ENCODE assay signal across 1 cellular context in the genomic region with DNA sequence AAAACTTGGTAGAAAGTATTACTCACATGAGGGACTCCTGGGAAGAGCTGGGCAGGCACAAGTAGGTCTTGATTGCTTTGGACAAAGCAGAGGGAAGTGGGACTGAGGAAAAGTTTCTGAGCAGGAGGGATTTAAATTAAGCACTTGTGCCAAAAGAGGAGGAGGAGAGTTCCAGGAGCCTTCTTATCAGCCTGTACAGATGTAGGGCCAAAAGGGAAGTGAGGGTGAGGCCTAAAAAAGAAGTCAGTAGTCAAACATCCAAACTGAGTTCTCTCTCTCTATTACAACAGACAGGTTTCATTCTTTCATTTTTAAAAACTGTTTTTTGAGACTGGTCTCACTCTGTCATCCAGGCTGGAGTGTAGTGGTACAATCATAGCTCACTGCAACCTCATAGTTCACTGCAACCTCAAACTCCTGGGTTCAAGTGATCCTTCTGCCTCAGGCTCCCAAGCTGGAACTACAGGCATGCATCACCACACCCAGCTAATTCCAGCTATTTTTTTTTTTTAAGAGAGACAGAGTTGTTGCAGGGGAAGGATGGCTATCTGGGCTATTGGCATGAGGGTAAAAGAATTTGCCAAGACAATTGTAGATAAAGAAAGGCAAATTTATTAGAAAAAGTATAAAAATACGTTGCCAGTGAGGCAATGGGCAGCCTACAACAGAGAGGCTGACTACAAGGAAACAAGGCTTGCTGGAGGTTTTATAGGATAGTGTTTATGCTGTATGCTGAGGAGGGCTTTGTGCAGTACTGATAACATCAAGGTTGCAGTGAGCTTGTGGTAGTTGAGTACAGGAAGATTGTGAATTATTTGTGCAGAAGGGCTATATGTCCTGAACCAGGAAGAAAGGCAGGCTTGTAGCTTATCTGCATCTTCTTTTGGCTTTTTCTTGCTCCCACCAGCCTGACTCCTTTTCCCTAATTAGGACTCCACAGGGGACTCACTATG.
TF ChIP-seq lines count a peak whose summit lies in the region.

No MANE protein-coding gene starts in this region.

TF ChIP-seq in K562, 482 proteins besides CTCF, POLR2A, EP300 and RAD21 (continues in another document):
- TF ChIP-seq CREBBP (IDR thresholded peaks at IDR 0.05; ENCODE audit: low read depth, low read length) (no peak), LEF1 (IDR thresholded peaks at IDR 0.05) (peak; percentile 91), HDAC6 (IDR thresholded peaks at IDR 0.05; ENCODE audit: low read depth, low read length) (no peak), MCM2 (IDR thresholded peaks at IDR 0.05; ENCODE audit: low read depth) (no peak), ZNF274 (IDR thresholded peaks at IDR 0.05; ENCODE audit: borderline replicate concordance, low read depth, low read length) (no peak), SREBF1 (IDR thresholded peaks at IDR 0.05; ENCODE audit: borderline replicate concordance, low read depth, low read length) (no peak), NEUROD1 (IDR thresholded peaks at IDR 0.05; ENCODE audit: borderline replicate concordance, low read depth, low read length, partially characterized antibody) (no peak), SMARCE1 (IDR thresholded peaks at IDR 0.05) (peak; percentile 98), SMARCA4 (IDR thresholded peaks at IDR 0.05) (peak; percentile 98), ZNF830 (CRISPR knock-in tag; IDR thresholded peaks at IDR 0.05) (no peak), BRF1 (IDR thresholded peaks at IDR 0.05; ENCODE audit: borderline replicate concordance, extremely low read depth, insufficient read length) (no peak), ZNF695 (CRISPR knock-in tag; IDR thresholded peaks at IDR 0.05) (no peak), CBFA2T3 (IDR thresholded peaks at IDR 0.05) (peak; percentile 92), RB1 (IDR thresholded peaks at IDR 0.05; ENCODE audit: low read depth) (no peak; the same call in 1 of the 2 replicates), JUNB (CRISPR knock-in tag; conservative IDR thresholded peaks at IDR 0.05) (no peak), BACH1 (tag; IDR thresholded peaks at IDR 0.05) (no peak), ZNF561 (CRISPR knock-in tag; conservative IDR thresholded peaks at IDR 0.05) (no peak), MIER1 (IDR thresholded peaks at IDR 0.05; ENCODE audit: low read depth) (no peak), ZNF324 (CRISPR knock-in tag; IDR thresholded peaks at IDR 0.05) (no peak), BCL6 (CRISPR knock-in tag; IDR thresholded peaks at IDR 0.05) (no peak), ZNF583 (CRISPR knock-in tag; IDR thresholded peaks at IDR 0.05) (peak; percentile 60; the same call in 1 of the 2 replicates), SOX6 (IDR thresholded peaks at IDR 0.05) (peak; percentile 87), ELF4 (CRISPR knock-in tag; IDR thresholded peaks at IDR 0.05) (no peak; the same call in 1 of the 2 replicates), TSC22D4 (tag; IDR thresholded peaks at IDR 0.05) (no peak), SPI1 (IDR thresholded peaks at IDR 0.05; ENCODE audit: borderline replicate concordance, low read depth, low read length) (peak; percentile 99), ZNF175 (CRISPR knock-in tag; IDR thresholded peaks at IDR 0.05; ENCODE audit: low read depth) (peak; percentile 62; the same call in 1 of the 2 replicates), TEAD4 (IDR thresholded peaks at IDR 0.05; ENCODE audit: low read length) (peak; percentile 90), TEAD4 (CRISPR knock-in tag; IDR thresholded peaks at IDR 0.05; ENCODE audit: borderline replicate concordance) (no peak), SMC3 (conservative IDR thresholded peaks at IDR 0.05; ENCODE audit: insufficient read depth, low read depth, low read length) (no peak), FOXM1 (IDR thresholded peaks at IDR 0.05; ENCODE audit: low read depth) (peak; percentile 86), FOXM1 (CRISPR knock-in tag; IDR thresholded peaks at IDR 0.05; ENCODE audit: low read depth) (no peak), EHMT2 (IDR thresholded peaks at IDR 0.05) (peak; percentile 22)
- TF ChIP-seq, protein P1, sequence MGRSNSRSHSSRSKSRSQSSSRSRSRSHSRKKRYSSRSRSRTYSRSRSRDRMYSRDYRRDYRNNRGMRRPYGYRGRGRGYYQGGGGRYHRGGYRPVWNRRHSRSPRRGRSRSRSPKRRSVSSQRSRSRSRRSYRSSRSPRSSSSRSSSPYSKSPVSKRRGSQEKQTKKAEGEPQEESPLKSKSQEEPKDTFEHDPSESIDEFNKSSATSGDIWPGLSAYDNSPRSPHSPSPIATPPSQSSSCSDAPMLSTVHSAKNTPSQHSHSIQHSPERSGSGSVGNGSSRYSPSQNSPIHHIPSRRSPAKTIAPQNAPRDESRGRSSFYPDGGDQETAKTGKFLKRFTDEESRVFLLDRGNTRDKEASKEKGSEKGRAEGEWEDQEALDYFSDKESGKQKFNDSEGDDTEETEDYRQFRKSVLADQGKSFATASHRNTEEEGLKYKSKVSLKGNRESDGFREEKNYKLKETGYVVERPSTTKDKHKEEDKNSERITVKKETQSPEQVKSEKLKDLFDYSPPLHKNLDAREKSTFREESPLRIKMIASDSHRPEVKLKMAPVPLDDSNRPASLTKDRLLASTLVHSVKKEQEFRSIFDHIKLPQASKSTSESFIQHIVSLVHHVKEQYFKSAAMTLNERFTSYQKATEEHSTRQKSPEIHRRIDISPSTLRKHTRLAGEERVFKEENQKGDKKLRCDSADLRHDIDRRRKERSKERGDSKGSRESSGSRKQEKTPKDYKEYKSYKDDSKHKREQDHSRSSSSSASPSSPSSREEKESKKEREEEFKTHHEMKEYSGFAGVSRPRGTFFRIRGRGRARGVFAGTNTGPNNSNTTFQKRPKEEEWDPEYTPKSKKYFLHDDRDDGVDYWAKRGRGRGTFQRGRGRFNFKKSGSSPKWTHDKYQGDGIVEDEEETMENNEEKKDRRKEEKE (IDR thresholded peaks at IDR 0.05; ENCODE audit: borderline replicate concordance in 1 of 2, control insufficient read depth in 1 of 2, low read depth in 2 of 2, low read length in 1 of 2) = no peak
- TF ChIP-seq, protein P2, sequence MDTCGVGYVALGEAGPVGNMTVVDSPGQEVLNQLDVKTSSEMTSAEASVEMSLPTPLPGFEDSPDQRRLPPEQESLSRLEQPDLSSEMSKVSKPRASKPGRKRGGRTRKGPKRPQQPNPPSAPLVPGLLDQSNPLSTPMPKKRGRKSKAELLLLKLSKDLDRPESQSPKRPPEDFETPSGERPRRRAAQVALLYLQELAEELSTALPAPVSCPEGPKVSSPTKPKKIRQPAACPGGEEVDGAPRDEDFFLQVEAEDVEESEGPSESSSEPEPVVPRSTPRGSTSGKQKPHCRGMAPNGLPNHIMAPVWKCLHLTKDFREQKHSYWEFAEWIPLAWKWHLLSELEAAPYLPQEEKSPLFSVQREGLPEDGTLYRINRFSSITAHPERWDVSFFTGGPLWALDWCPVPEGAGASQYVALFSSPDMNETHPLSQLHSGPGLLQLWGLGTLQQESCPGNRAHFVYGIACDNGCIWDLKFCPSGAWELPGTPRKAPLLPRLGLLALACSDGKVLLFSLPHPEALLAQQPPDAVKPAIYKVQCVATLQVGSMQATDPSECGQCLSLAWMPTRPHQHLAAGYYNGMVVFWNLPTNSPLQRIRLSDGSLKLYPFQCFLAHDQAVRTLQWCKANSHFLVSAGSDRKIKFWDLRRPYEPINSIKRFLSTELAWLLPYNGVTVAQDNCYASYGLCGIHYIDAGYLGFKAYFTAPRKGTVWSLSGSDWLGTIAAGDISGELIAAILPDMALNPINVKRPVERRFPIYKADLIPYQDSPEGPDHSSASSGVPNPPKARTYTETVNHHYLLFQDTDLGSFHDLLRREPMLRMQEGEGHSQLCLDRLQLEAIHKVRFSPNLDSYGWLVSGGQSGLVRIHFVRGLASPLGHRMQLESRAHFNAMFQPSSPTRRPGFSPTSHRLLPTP (IDR thresholded peaks at IDR 0.05; ENCODE audit: borderline replicate concordance, extremely low read depth, insufficient read length) = no peak
- TF ChIP-seq, protein P3, sequence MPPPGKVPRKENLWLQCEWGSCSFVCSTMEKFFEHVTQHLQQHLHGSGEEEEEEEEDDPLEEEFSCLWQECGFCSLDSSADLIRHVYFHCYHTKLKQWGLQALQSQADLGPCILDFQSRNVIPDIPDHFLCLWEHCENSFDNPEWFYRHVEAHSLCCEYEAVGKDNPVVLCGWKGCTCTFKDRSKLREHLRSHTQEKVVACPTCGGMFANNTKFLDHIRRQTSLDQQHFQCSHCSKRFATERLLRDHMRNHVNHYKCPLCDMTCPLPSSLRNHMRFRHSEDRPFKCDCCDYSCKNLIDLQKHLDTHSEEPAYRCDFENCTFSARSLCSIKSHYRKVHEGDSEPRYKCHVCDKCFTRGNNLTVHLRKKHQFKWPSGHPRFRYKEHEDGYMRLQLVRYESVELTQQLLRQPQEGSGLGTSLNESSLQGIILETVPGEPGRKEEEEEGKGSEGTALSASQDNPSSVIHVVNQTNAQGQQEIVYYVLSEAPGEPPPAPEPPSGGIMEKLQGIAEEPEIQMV (tag; conservative IDR thresholded peaks at IDR 0.05; ENCODE audit: low read depth) = no peak
- TF ChIP-seq, protein P4, sequence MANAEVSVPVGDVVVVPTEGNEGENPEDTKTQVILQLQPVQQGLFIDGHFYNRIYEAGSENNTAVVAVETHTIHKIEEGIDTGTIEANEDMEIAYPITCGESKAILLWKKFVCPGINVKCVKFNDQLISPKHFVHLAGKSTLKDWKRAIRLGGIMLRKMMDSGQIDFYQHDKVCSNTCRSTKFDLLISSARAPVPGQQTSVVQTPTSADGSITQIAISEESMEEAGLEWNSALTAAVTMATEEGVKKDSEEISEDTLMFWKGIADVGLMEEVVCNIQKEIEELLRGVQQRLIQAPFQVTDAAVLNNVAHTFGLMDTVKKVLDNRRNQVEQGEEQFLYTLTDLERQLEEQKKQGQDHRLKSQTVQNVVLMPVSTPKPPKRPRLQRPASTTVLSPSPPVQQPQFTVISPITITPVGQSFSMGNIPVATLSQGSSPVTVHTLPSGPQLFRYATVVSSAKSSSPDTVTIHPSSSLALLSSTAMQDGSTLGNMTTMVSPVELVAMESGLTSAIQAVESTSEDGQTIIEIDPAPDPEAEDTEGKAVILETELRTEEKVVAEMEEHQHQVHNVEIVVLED (CRISPR knock-in tag; IDR thresholded peaks at IDR 0.05) = no peak
- TF ChIP-seq, protein P5, sequence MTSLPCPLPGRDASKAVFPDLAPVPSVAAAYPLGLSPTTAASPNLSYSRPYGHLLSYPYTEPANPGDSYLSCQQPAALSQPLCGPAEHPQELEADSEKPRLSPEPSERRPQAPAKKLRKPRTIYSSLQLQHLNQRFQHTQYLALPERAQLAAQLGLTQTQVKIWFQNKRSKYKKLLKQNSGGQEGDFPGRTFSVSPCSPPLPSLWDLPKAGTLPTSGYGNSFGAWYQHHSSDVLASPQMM (CRISPR knock-in tag; IDR thresholded peaks at IDR 0.05) = no peak
- TF ChIP-seq, protein P6, sequence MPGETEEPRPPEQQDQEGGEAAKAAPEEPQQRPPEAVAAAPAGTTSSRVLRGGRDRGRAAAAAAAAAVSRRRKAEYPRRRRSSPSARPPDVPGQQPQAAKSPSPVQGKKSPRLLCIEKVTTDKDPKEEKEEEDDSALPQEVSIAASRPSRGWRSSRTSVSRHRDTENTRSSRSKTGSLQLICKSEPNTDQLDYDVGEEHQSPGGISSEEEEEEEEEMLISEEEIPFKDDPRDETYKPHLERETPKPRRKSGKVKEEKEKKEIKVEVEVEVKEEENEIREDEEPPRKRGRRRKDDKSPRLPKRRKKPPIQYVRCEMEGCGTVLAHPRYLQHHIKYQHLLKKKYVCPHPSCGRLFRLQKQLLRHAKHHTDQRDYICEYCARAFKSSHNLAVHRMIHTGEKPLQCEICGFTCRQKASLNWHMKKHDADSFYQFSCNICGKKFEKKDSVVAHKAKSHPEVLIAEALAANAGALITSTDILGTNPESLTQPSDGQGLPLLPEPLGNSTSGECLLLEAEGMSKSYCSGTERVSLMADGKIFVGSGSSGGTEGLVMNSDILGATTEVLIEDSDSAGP (CRISPR knock-in tag; IDR thresholded peaks at IDR 0.05) = no peak
- TF ChIP-seq, protein P7, sequence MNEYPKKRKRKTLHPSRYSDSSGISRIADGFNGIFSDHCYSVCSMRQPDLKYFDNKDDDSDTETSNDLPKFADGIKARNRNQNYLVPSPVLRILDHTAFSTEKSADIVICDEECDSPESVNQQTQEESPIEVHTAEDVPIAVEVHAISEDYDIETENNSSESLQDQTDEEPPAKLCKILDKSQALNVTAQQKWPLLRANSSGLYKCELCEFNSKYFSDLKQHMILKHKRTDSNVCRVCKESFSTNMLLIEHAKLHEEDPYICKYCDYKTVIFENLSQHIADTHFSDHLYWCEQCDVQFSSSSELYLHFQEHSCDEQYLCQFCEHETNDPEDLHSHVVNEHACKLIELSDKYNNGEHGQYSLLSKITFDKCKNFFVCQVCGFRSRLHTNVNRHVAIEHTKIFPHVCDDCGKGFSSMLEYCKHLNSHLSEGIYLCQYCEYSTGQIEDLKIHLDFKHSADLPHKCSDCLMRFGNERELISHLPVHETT (CRISPR knock-in tag; conservative IDR thresholded peaks at IDR 0.05 in 1 of 2, IDR thresholded peaks at IDR 0.05 in 1 of 2) = no peak
- TF ChIP-seq, protein P8, sequence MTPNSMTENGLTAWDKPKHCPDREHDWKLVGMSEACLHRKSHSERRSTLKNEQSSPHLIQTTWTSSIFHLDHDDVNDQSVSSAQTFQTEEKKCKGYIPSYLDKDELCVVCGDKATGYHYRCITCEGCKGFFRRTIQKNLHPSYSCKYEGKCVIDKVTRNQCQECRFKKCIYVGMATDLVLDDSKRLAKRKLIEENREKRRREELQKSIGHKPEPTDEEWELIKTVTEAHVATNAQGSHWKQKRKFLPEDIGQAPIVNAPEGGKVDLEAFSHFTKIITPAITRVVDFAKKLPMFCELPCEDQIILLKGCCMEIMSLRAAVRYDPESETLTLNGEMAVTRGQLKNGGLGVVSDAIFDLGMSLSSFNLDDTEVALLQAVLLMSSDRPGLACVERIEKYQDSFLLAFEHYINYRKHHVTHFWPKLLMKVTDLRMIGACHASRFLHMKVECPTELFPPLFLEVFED (CRISPR knock-in tag; conservative IDR thresholded peaks at IDR 0.05) = no peak
- TF ChIP-seq, protein P9, sequence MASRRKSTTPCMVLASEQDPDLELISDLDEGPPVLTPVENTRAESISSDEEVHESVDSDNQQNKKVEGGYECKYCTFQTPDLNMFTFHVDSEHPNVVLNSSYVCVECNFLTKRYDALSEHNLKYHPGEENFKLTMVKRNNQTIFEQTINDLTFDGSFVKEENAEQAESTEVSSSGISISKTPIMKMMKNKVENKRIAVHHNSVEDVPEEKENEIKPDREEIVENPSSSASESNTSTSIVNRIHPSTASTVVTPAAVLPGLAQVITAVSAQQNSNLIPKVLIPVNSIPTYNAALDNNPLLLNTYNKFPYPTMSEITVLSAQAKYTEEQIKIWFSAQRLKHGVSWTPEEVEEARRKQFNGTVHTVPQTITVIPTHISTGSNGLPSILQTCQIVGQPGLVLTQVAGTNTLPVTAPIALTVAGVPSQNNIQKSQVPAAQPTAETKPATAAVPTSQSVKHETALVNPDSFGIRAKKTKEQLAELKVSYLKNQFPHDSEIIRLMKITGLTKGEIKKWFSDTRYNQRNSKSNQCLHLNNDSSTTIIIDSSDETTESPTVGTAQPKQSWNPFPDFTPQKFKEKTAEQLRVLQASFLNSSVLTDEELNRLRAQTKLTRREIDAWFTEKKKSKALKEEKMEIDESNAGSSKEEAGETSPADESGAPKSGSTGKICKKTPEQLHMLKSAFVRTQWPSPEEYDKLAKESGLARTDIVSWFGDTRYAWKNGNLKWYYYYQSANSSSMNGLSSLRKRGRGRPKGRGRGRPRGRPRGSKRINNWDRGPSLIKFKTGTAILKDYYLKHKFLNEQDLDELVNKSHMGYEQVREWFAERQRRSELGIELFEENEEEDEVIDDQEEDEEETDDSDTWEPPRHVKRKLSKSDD (conservative IDR thresholded peaks at IDR 0.05; ENCODE audit: low read length) = no peak
